ENCODE assay signal across 18 cellular contexts in genomic region chr10:11437391-11438241, GRCh38.
DNase-seq lines count a peak whose midpoint lies in the region; ATAC-seq, FAIRE-seq and TF ChIP-seq lines count a peak whose summit lies in the region.
"Had no signal": no experiment of that assay in that cellular context is flagged by ENCODE, and none has a peak within 500 bp of the region (broad histone marks: within the 10 kb centered on the region; RNA-seq: fewer than 3 reads in every experiment).

No MANE protein-coding gene starts in this region.

- H3K4me1 Mint-ChIP-seq in activated T-helper 1 cell treated with anti-CD3 and anti-CD28 coated beads, Interleukin-12 subunit alpha, Interleukin-12 subunit beta, Interleukin-2, Interleukin-4 antibody, amounts not matched to agents 30 ng/mL and 10 ng/mL and 1 ng/mL, durations not matched to agents 14 hours and 24 hours and 36 hours (ENCODE audit: low read depth): peaks cover 12% of the 10 kb centered on the region

- POLR2A ChIA-PET in Panc1 (lab: Charles Lee): no interaction called here

- intact Hi-C loops in Panc1 (cut with micrococcal nuclease; ENCODE audit: unreplicated experiment): no loop called here
- intact Hi-C loops in activated T-helper 1 cell treated with anti-CD3 and anti-CD28 coated beads, Interleukin-12 subunit alpha, Interleukin-12 subunit beta, Interleukin-2, Interleukin-4 antibody, amounts not matched to agents 30 ng/mL and 10 ng/mL and 1 ng/mL, durations not matched to agents 14 hours and 24 hours and 36 hours (cut with micrococcal nuclease): no loop called here

- FAIRE-seq in urothelium cell line (lab: Jason Lieb, UNC) (no peak), frontal cortex (lab: Jason Lieb, UNC) (no peak)
- FAIRE-seq: GM18507, keratinocyte had no signal

- H3K27ac ChIP-seq in Panc1 (ENCODE audit: low read length): no peak overlapping the region
- H3K27ac ChIP-seq: BLaER1, body of pancreas, lower lobe of right lung had no signal

- H3K27me3 Mint-ChIP-seq in activated T-helper 1 cell treated with anti-CD3 and anti-CD28 coated beads, Interleukin-12 subunit alpha, Interleukin-12 subunit beta, Interleukin-2, Interleukin-4 antibody, amounts not matched to agents 30 ng/mL and 10 ng/mL and 1 ng/mL, durations not matched to agents 14 hours and 24 hours and 36 hours (ENCODE audit: insufficient read depth): peaks cover 7% of the 10 kb centered on the region

- 0 out of 2 replicates have a peak, but pooled peaks have one; percentile 21 for ATAC-seq in Panc1
- ATAC-seq: body of pancreas, lower lobe of right lung had no signal

- H3K36me3 ChIP-seq in Panc1 (ENCODE audit: control insufficient read depth, insufficient read depth, low read length): no peaks in the 10 kb centered on the region
- H3K36me3 ChIP-seq: BLaER1, lower lobe of right lung had no signal

- CTCF ChIA-PET in Panc1 (lab: Charles Lee): no interaction called here

- H3K4me1 ChIP-seq in Panc1 (ENCODE audit: control insufficient read depth, insufficient read depth, low read length): no peaks in the 10 kb centered on the region
- H3K4me1 ChIP-seq: body of pancreas, lower lobe of right lung had no signal

- H3K9me3 ChIP-seq in Panc1 (ENCODE audit: control insufficient read depth, insufficient read depth, low read depth, low read length): no peaks in the 10 kb centered on the region
- H3K9me3 ChIP-seq: body of pancreas, lower lobe of right lung had no signal

- H3K4me3 ChIP-seq in Panc1 (ENCODE audit: low read depth in 2 of 2, low read length in 2 of 2): no peak overlapping the region
- H3K4me3 ChIP-seq: BLaER1, body of pancreas, lower lobe of right lung had no signal

- H3K27me3 ChIP-seq in Panc1 (ENCODE audit: control insufficient read depth, insufficient read depth, low read length): no peaks in the 10 kb centered on the region
- H3K27me3 ChIP-seq: BLaER1, body of pancreas had no signal

- peak; percentile 14 for DNase-seq in activated gamma-delta T cell (lab: John Stamatoyannopoulos, UW)
- no peak for DNase-seq in activated gamma-delta T cell treated with Interleukin-2 at 50 U/mL for 16 hours
- no peak for DNase-seq in Panc1 (ENCODE audit: low read depth, low spot score)
- DNase-seq in left kidney (ENCODE audit: low read depth, low spot score): peak; percentile 90
- peak; percentile 2 for DNase-seq in urothelium cell line (ENCODE audit: low spot score)
- DNase-seq in activated T-helper 1 cell treated with anti-CD3 and anti-CD28 coated beads, Interleukin-12 subunit alpha, Interleukin-12 subunit beta, Interleukin-2, Interleukin-4 antibody, amounts not matched to agents 30 ng/mL and 10 ng/mL and 1 ng/mL, durations not matched to agents 14 hours and 24 hours and 36 hours (ENCODE audit: low spot score): no peak
- DNase-seq in frontal cortex (ENCODE audit: low spot score in 2 of 2): no peak
- no peak for DNase-seq in activated CD4-positive, CD25-positive, alpha-beta regulatory T cell (lab: John Stamatoyannopoulos, UW)
- DNase-seq: activated CD4-positive, CD25-positive, alpha-beta regulatory T cell treated with anti-CD3 and anti-CD28 coated beads, Interleukin-2, amount 50 U/mL, for 72 hours; body of pancreas; Calu3; lower lobe of right lung; MM.1S; NCI-H1694; stimulated activated CD4-positive, alpha-beta T cell treated with anti-CD3 and anti-CD28 coated beads, Interleukin-15, amount 100 ng/mL, for 24 hours had no signal

- in situ Hi-C loops in Panc1 (cut with HindIII; ENCODE audit: low pct_unique_long_range_greater_than_20kb, low sequenced_read_pairs): no loop called here

- no peak for TF ChIP-seq CTCF in Panc1 (IDR thresholded peaks at IDR 0.05)

- H3K27ac Mint-ChIP-seq in activated T-helper 1 cell treated with anti-CD3 and anti-CD28 coated beads, Interleukin-12 subunit alpha, Interleukin-12 subunit beta, Interleukin-2, Interleukin-4 antibody, amounts not matched to agents 30 ng/mL and 10 ng/mL and 1 ng/mL, durations not matched to agents 14 hours and 24 hours and 36 hours: no peak overlapping the region

- no TSS peak for BruUV-seq in Panc1 (replicated peaks; lab: Mats Ljungman, UMichigan)

- no peaks in the 10 kb centered on the region for H3K9me3 Mint-ChIP-seq in activated T-helper 1 cell treated with anti-CD3 and anti-CD28 coated beads, Interleukin-12 subunit alpha, Interleukin-12 subunit beta, Interleukin-2, Interleukin-4 antibody, amounts not matched to agents 30 ng/mL and 10 ng/mL and 1 ng/mL, durations not matched to agents 14 hours and 24 hours and 36 hours

- H3K36me3 Mint-ChIP-seq in activated T-helper 1 cell treated with anti-CD3 and anti-CD28 coated beads, Interleukin-12 subunit alpha, Interleukin-12 subunit beta, Interleukin-2, Interleukin-4 antibody, amounts not matched to agents 30 ng/mL and 10 ng/mL and 1 ng/mL, durations not matched to agents 14 hours and 24 hours and 36 hours (ENCODE audit: low read depth): no peaks in the 10 kb centered on the region

- H3K4me3 Mint-ChIP-seq in activated T-helper 1 cell treated with anti-CD3 and anti-CD28 coated beads, Interleukin-12 subunit alpha, Interleukin-12 subunit beta, Interleukin-2, Interleukin-4 antibody, amounts not matched to agents 30 ng/mL and 10 ng/mL and 1 ng/mL, durations not matched to agents 14 hours and 24 hours and 36 hours: no peak overlapping the region

Comparison
In these comparisons a context has a peak if more than half of its experiments do, and no peak if none do; other contexts are left out.
1. DNase-seq: peak in activated gamma-delta T cell (single experiment), left kidney (single experiment) and urothelium cell line (single experiment); none in activated gamma-delta T cell treated with Interleukin-2 at 50 U/mL for 16 hours (single experiment), Panc1 (single experiment), activated T-helper 1 cell treated with anti-CD3 and anti-CD28 coated beads, Interleukin-12 subunit alpha, Interleukin-12 subunit beta, Interleukin-2, Interleukin-4 antibody, amounts not matched to agents 30 ng/mL and 10 ng/mL and 1 ng/mL, durations not matched to agents 14 hours and 24 hours and 36 hours (single experiment), frontal cortex (0 of 2) and activated CD4-positive, CD25-positive, alpha-beta regulatory T cell (0 of 4).